In the genomic region with DNA sequence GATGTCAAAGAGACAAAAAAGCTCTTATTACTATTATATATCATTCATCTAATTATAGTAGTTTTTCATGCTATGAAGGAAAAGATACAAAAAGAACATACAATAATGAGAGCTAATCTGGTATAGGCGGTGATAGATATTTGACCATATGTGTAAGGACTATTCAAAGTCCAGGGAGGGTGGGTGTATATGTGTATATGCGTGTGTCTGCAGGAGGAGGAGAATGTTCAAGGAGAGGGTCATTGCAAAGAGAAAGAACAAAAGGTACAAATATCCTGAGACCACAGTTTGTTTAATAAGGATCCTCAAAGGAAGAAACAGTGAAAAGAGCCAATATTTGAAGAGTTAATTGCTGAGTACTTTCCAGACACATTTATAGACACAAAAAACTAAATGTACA, we compare ENCODE assay signal across 23 cellular contexts.
"Had no signal": no experiment of that assay in that cellular context is flagged by ENCODE, and none has a peak within 500 bp of the region (broad histone marks: within the 10 kb centered on the region; RNA-seq: fewer than 3 reads in every experiment).

No MANE protein-coding gene starts in this region.

- H2AFZ ChIP-seq: hepatocyte had no signal

- H3K4me2 ChIP-seq: hepatocyte had no signal

- H3K27ac ChIP-seq: gastrocnemius medialis, hepatocyte, pancreas, prostate gland, sigmoid colon, suprapubic skin, tibial artery, upper lobe of right lung had no signal

- H3K36me3 ChIP-seq: gastrocnemius medialis, pancreas, prostate gland, sigmoid colon, suprapubic skin, tibial artery, upper lobe of right lung had no signal

- H3K79me2 ChIP-seq: hepatocyte had no signal

- H3K9me3 ChIP-seq: gastrocnemius medialis, pancreas, prostate gland, sigmoid colon, tibial artery, upper lobe of right lung had no signal

- H3K27me3 ChIP-seq: gastrocnemius medialis, hepatocyte, pancreas, sigmoid colon, suprapubic skin, tibial artery, upper lobe of right lung had no signal

- H3K4me3 ChIP-seq: gastrocnemius medialis, hepatocyte, pancreas, prostate gland, sigmoid colon, suprapubic skin, tibial artery, upper lobe of right lung had no signal

- DNase-seq: activated B cell treated with CpG ODN at 0.5 μM for 24 hours; activated CD4-positive, alpha-beta T cell treated with anti-CD3 and anti-CD28 coated beads, Interleukin-2, amount 50 U/mL, for 1 hour; activated CD8-positive, alpha-beta T cell treated with anti-CD3 and anti-CD28 coated beads for 36 hours; activated gamma-delta T cell treated with Interleukin-2 at 50 U/mL for 16 hours; activated naive CD4-positive, alpha-beta T cell treated with anti-CD3 and anti-CD28 coated beads, Interleukin-2, amount 50 U/mL, for 16 hours; activated naive CD8-positive, alpha-beta T cell treated with anti-CD3 and anti-CD28 coated beads, Interleukin-2, amount 50 U/mL, for 24 hours; activated T-cell treated with anti-CD3 and anti-CD28 coated beads, Interleukin-2, amount 50 U/mL, for 4 hours; effector CD8-positive, alpha-beta T cell; gastrocnemius medialis; left cardiac atrium; left ventricle myocardium superior; pancreas; sigmoid colon; small intestine; stimulated activated CD4-positive, alpha-beta T cell treated with anti-CD3 and anti-CD28 coated beads, Interleukin-1b, Interleukin-23, amount 100 ng/mL, for 48 hours; stimulated activated CD4-positive, alpha-beta T cell treated with anti-CD3 and anti-CD28 coated beads, Interleukin-4, amount 100 ng/mL, for 4 hours; stimulated activated CD8-positive, alpha-beta memory T cell treated with anti-CD3 and anti-CD28 coated beads, Interleukin-4, amount 100 ng/mL, for 48 hours; tibial artery; upper lobe of right lung had no signal

- H3K4me1 ChIP-seq: gastrocnemius medialis, pancreas, prostate gland, sigmoid colon, suprapubic skin, tibial artery, upper lobe of right lung had no signal

- ATAC-seq: activated CD8-positive, alpha-beta T cell treated with anti-CD3 and anti-CD28 coated beads for 36 hours; activated naive CD8-positive, alpha-beta T cell treated with anti-CD3 and anti-CD28 coated beads, Interleukin-2, amount 50 U/mL, for 24 hours; activated T-cell treated with anti-CD3 and anti-CD28 coated beads, Interleukin-2, amount 50 U/mL, for 4 hours; activated T-helper 17 cell treated with anti-CD3 and anti-CD28 coated beads, Interleukin-2, amount 50 U/mL, for 72 hours; gastrocnemius medialis; left cardiac atrium; left ventricle myocardium superior; pancreas; upper lobe of right lung had no signal
